Comparison of ENCODE assay signal across 10 cellular contexts in the genomic region with DNA sequence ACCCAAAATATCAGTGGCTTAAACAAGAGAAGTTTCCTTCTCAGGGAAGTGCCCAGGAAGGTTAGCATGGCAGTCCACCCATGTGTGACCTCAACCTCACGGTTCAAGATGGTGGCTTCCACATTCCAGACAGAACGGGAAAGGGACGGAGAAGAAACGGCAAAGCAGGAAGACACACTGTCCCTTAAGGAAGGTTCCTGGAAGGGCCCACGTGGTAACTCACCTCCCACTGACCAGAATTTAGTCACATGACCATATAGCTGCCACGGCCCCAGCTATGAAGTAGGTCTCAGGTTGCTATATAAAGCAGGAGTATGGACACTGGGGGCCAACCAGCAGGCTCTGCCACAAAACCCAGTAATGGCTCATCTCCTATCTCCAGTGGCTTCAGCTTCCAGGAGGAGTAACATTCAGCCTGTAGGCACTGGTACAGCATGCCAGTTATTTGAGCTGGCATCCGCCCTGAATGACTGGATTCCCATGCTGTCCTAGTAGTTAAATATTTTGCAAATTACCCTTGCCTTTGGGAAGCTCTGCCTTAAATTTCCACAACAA.
DNase-seq lines count a peak whose midpoint lies in the region; ATAC-seq and TF ChIP-seq lines count a peak whose summit lies in the region.
"Had no signal": no experiment of that assay in that cellular context is flagged by ENCODE, and none has a peak within 500 bp of the region (broad histone marks: within the 10 kb centered on the region; RNA-seq: fewer than 3 reads in every experiment).

No MANE protein-coding gene starts in this region.

- dilution Hi-C loops in mammary epithelial cell (cut with HindIII; ENCODE audit: low sequenced_read_pairs), result no loop called here

- H3K4me1 Mint-ChIP-seq in IgD-negative memory B cell, result peaks cover 64 to 82% (median 77%) of the 10 kb centered on the region in 3 donors

- no peak for ATAC-seq in HG02623 (IDR thresholded peaks at IDR 0.05; ENCODE audit: unreplicated experiment)
- no peak for ATAC-seq in aorta (ENCODE audit: low FRiP score)
- ATAC-seq: PC-3 had no signal

- no peaks in the 10 kb centered on the region for H3K9me3 ChIP-seq in mammary epithelial cell (replicated peaks; ENCODE audit: insufficient read depth, low read length)
- no peaks in the 10 kb centered on the region for H3K9me3 ChIP-seq in muscle layer of duodenum (ENCODE audit: control insufficient read depth in 1 of 2, low read length in 2 of 2)
- no peaks in the 10 kb centered on the region for H3K9me3 ChIP-seq in aorta (ENCODE audit: control insufficient read depth, low read length)

- peak overlapping the region; percentile 34 for H2AFZ ChIP-seq in ACC112 (ENCODE audit: low read length, unreplicated experiment)
- no peak overlapping the region for H2AFZ ChIP-seq in mammary epithelial cell (ENCODE audit: low read depth, low read length)

- CTCF ChIA-PET in mammary epithelial cell (lab: Charles Lee; ENCODE audit: low non-redundant PET), result no interaction called here

- TF ChIP-seq CTCF in mammary epithelial cell (conservative IDR thresholded peaks at IDR 0.05 in 1 of 2, IDR thresholded peaks at IDR 0.05 in 1 of 2; ENCODE audit: extremely low read depth in 1 of 2, insufficient read depth in 1 of 2, low read depth in 1 of 2, low read length in 2 of 2), result no peak

- in situ Hi-C loops in mammary epithelial cell (cut with MboI; ENCODE audit: low sequenced_read_pairs in 2 of 2), result no loop called here

- peak overlapping the region in 2 of 4 donors; percentile 6 to 63 for H3K4me3 Mint-ChIP-seq in IgD-negative memory B cell

- whole genome bisulfite sequencing in mammary epithelial cell (ENCODE audit: low coverage, missing lambda C conversion rate), result 88% methylated on average over 7 of the region's 7 CpGs
- 90 to 93% methylated on average over 7 of the region's 7 CpGs for WGBS in aorta, 2 donors

- H3K27me3 Mint-ChIP-seq in IgD-negative memory B cell, result no peaks in the 10 kb centered on the region

- H3K4me3 ChIP-seq in ACC112 (ENCODE audit: low read depth, low read length) (peak overlapping the region; percentile 8; the same call in 1 of the 2 replicates), mammary epithelial cell (replicated peaks in 1 of 3; ENCODE audit: insufficient read depth in 1 of 3, low read depth in 2 of 3, low read length in 3 of 3) (no peak overlapping the region), muscle layer of duodenum (ENCODE audit: low read depth in 1 of 2, low read length in 2 of 2) (no peak overlapping the region), aorta (ENCODE audit: low read length in 2 of 2) (no peak overlapping the region)

- DNase-seq in mammary epithelial cell (no peak), pons (ENCODE audit: low spot score) (no peak), SHP77 treated with DMSO at 0.1 percent for 48 hours (lab: John Stamatoyannopoulos, UW) (no peak), aorta (no peak)
- DNase-seq: cortex of kidney had no signal

- no peaks in the 10 kb centered on the region for H4K20me1 ChIP-seq in mammary epithelial cell (ENCODE audit: insufficient read depth, low read length)

- intact Hi-C loops in mammary epithelial cell (cut with micrococcal nuclease), result loop anchor here (2.0 kb wide), 1 partner anchor 14 kb away; no protein-coding TSS in a partner anchor
- intact Hi-C loops in aorta (cut with DNase I), result loop anchor here in 1 of 2 donors (5.0 kb wide), 1 partner anchor 115 kb away; no protein-coding TSS in a partner anchor

- peak overlapping the region; percentile 46 for H3K9ac ChIP-seq in mammary epithelial cell (ENCODE audit: insufficient read depth, low read length)

- H3K4me2 ChIP-seq in mammary epithelial cell (ENCODE audit: insufficient read depth, low read depth, low read length), result peak overlapping the region; percentile 54

- peak overlapping the region; percentile 56 to 89 (median 74) for H3K27ac Mint-ChIP-seq in IgD-negative memory B cell

- peaks cover 84% of the 10 kb centered on the region for H3K4me1 ChIP-seq in ACC112 (ENCODE audit: control insufficient read depth, insufficient read depth, low read length, unreplicated experiment)
- H3K4me1 ChIP-seq in mammary epithelial cell (ENCODE audit: insufficient read depth, low read length), result peaks cover 58% of the 10 kb centered on the region
- H3K4me1 ChIP-seq in muscle layer of duodenum (ENCODE audit: control insufficient read depth in 1 of 2, insufficient read depth in 2 of 2, low read length in 2 of 2), result peaks cover 35 to 83% of the 10 kb centered on the region in 2 donors
- peaks cover 6 to 11% of the 10 kb centered on the region in 2 donors for H3K4me1 ChIP-seq in aorta (ENCODE audit: control insufficient read depth in 1 of 2, insufficient read depth in 2 of 2, low read length in 2 of 2)

- peaks cover 5% of the 10 kb centered on the region; the same call in 1 of the 2 replicates for H3K36me3 ChIP-seq in ACC112 (ENCODE audit: insufficient read depth, low read length)
- no peaks in the 10 kb centered on the region for H3K36me3 ChIP-seq in mammary epithelial cell (ENCODE audit: insufficient read depth, low read length)
- no peaks in the 10 kb centered on the region for H3K36me3 ChIP-seq in muscle layer of duodenum (ENCODE audit: control insufficient read depth in 1 of 2, insufficient read depth in 2 of 2, low read length in 2 of 2)
- H3K36me3 ChIP-seq in aorta (ENCODE audit: control insufficient read depth in 1 of 2, insufficient read depth in 2 of 2, low read length in 1 of 2), result no peaks in the 10 kb centered on the region

- BruUV-seq in mammary epithelial cell (replicated peaks; lab: Mats Ljungman, UMichigan), result TSS peak; percentile 42

- H3K27me3 ChIP-seq in ACC112 (ENCODE audit: insufficient read depth, low read length) (no peaks in the 10 kb centered on the region), mammary epithelial cell (ENCODE audit: insufficient read depth, low read length) (no peaks in the 10 kb centered on the region), muscle layer of duodenum (ENCODE audit: low read depth, low read length) (no peaks in the 10 kb centered on the region), aorta (ENCODE audit: control insufficient read depth in 1 of 2, insufficient read depth in 2 of 2, low read length in 1 of 2) (no peaks in the 10 kb centered on the region)

- H3K27ac ChIP-seq in ACC112 (ENCODE audit: low read depth, low read length), result peak overlapping the region; percentile 85
- peak overlapping the region; percentile 59 for H3K27ac ChIP-seq in mammary epithelial cell (ENCODE audit: insufficient read depth, low read depth, low read length)
- H3K27ac ChIP-seq in muscle layer of duodenum (ENCODE audit: low read length), result peak overlapping the region; percentile 73
- peak overlapping the region in 1 of 2 donors; percentile 11 for H3K27ac ChIP-seq in aorta (ENCODE audit: low read depth in 1 of 2, low read length in 2 of 2)

- peaks cover 3% of the 10 kb centered on the region for H3K36me3 Mint-ChIP-seq in IgD-negative memory B cell

- H3K9me3 Mint-ChIP-seq in IgD-negative memory B cell, result no peaks in the 10 kb centered on the region

- peaks cover 69% of the 10 kb centered on the region for H3K79me2 ChIP-seq in ACC112 (ENCODE audit: control insufficient read depth, insufficient read depth, low read length, unreplicated experiment)
- H3K79me2 ChIP-seq in mammary epithelial cell (ENCODE audit: insufficient read depth, low read length), result peaks cover 61% of the 10 kb centered on the region
